Comparison of ENCODE assay signal across 11 cellular contexts in the genomic region with DNA sequence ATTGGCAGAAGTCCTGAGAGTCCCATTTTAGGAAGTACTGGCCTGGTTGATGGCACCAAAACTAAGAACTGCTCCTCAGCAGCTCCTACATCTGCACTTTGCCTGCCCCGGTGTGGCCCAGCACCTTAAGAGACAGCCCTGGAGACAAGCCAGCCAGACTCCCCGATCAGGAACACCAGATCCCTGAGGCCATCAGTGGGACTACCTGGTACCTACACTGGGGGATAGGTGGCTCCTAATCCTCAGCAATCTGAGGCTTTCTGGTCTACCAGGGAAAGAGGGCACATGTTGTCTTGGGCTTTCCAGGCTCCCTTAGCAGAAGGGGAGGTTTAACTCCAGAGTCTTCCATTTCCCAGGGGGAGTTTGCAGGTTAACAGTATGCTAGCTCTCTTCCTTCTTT. TPM values are rescaled to one million over a fixed set of nuclear protein-coding genes. Genes with fewer than 3 reads are reported as not detected.
"Had no signal": no experiment of that assay in that cellular context is flagged by ENCODE, and none has a peak within 500 bp of the region (broad histone marks: within the 10 kb centered on the region; RNA-seq: fewer than 3 reads in every experiment).

A gene (minus strand): TSS at position 101 of the 400 bp plus-strand sequence. CDS start 75 bp downstream, at position 26.

- H3K36me3 ChIP-seq: HAP-1 had no signal

- H3K27ac ChIP-seq: HL-60 had no signal

- FAIRE-seq: HepG2 had no signal

- ATAC-seq: GM23338, HCT116, HepG2 had no signal

- H3K9me3 ChIP-seq: HAP-1 had no signal

- H2AFZ ChIP-seq: GM23338 had no signal

- DNase-seq: H7, HFFc6, KBM-7 had no signal

- H3K4me3 ChIP-seq: GM23338, HAP-1 had no signal

- H3K4me2 ChIP-seq: GM23338 had no signal

RNA-seq across cellular contexts. Expression of the gene that starts here (rescaled TPM):
- total RNA-seq: GM23338, H4, H7, HepG2, HFFc6, HT1080 had no signal
- polyA plus RNA-seq: GM23338, HepG2, IgD-negative memory B cell had no signal
